22 cellular contexts compared by ENCODE assay signal in the genomic region with DNA sequence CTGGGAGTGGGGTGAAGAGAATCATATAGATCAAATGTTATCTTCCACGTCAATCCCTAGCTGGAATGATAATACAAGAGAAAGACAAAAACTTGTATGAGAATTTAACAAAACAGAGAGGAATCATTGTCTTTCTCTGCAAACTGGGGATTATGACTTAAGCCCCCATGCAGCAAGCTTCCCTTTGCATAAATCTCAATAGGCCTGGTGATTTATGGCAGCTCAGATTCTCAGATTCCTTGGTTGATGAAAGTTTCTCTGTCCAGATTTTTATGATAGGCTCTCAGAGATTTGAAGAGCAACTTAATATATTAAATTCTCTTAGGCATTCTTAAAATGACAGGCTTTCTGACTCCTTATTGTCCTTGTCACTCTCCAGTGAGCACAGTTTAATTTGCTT.
"Had no signal": no experiment of that assay in that cellular context is flagged by ENCODE, and none has a peak within 500 bp of the region (broad histone marks: within the 10 kb centered on the region; RNA-seq: fewer than 3 reads in every experiment).

No MANE protein-coding gene starts in this region.

- H3K4me1 Mint-ChIP-seq: stimulated activated memory B cell treated with anti-CD40 and anti-IgM and Interleukin-4, amounts not matched to agents 10 μg/mL and 1 μg/mL and 100 μg/mL, for 72 hours had no signal

- H3K27me3 Mint-ChIP-seq: activated CD4-positive, alpha-beta memory T cell treated with anti-CD3 and anti-CD28 coated beads, Interleukin-2, amount 10 ng/mL, durations not matched to agents 7 days and 5 days; activated CD8-positive, alpha-beta memory T cell treated with anti-CD3 and anti-CD28 coated beads, Interleukin-2, amount 10 ng/mL, durations not matched to agents 7 days and 5 days had no signal

- H3K27ac ChIP-seq: hepatocyte, parathyroid adenoma, right lobe of liver, skin epidermis, stomach, transverse colon, uterus had no signal

- H3K4me3 Mint-ChIP-seq: activated CD4-positive, alpha-beta memory T cell treated with anti-CD3 and anti-CD28 coated beads, Interleukin-2, amount 10 ng/mL, durations not matched to agents 7 days and 5 days; activated CD8-positive, alpha-beta memory T cell treated with anti-CD3 and anti-CD28 coated beads, Interleukin-2, amount 10 ng/mL, durations not matched to agents 7 days and 5 days; immature natural killer cell; natural killer cell treated with Interleukin-12 subunit alpha and Interleukin-12 subunit beta and Interleukin-15 and Interleukin-18, amount 100 ng/mL, for 72 hours; stimulated activated memory B cell treated with anti-CD40 and anti-IgM and Interleukin-4, amounts not matched to agents 10 μg/mL and 1 μg/mL and 100 μg/mL, for 72 hours; T-helper 1 cell treated with Interleukin-12 subunit alpha and Interleukin-12 subunit beta and Interleukin-4 antibody, amounts not matched to agents 30 μg/mL and 1 μg/mL, for 36 hours had no signal

- ATAC-seq: activated CD8-positive, alpha-beta memory T cell treated with anti-CD3 and anti-CD28 coated beads, Interleukin-2, amount 10 ng/mL, durations not matched to agents 7 days and 5 days; left ventricle myocardium superior; natural killer cell treated with Interleukin-12 subunit alpha and Interleukin-12 subunit beta and Interleukin-15 and Interleukin-18, amount 100 ng/mL, for 72 hours; right lobe of liver; stimulated activated memory B cell treated with anti-CD40 and anti-IgM and Interleukin-4, amounts not matched to agents 10 μg/mL and 1 μg/mL and 100 μg/mL, for 72 hours had no signal

- DNase-seq: activated CD4-positive, alpha-beta memory T cell treated with anti-CD3 and anti-CD28 coated beads, Interleukin-2, amount 10 ng/mL, durations not matched to agents 7 days and 5 days; activated CD4-positive, alpha-beta T cell treated with anti-CD3 and anti-CD28 coated beads for 48 hours; activated CD4-positive, CD25-positive, alpha-beta regulatory T cell; activated CD8-positive, alpha-beta memory T cell treated with anti-CD3 and anti-CD28 coated beads, Interleukin-2, amount 10 ng/mL, durations not matched to agents 7 days and 5 days; activated T-cell treated with anti-CD3 and anti-CD28 coated beads for 4 hours; effector CD4-positive, alpha-beta T cell; immature natural killer cell; left ventricle myocardium superior; mammary epithelial cell; midbrain; nucleus accumbens; right lobe of liver; stomach; transverse colon; uterus had no signal

- H3K9me3 Mint-ChIP-seq: activated CD4-positive, alpha-beta memory T cell treated with anti-CD3 and anti-CD28 coated beads, Interleukin-2, amount 10 ng/mL, durations not matched to agents 7 days and 5 days; activated T-helper 1 cell treated with anti-CD3 and anti-CD28 coated beads, Interleukin-12 subunit alpha, Interleukin-12 subunit beta, Interleukin-2, Interleukin-4 antibody, amounts not matched to agents 30 ng/mL and 10 ng/mL and 1 ng/mL, durations not matched to agents 14 hours and 24 hours and 36 hours; immature natural killer cell; natural killer cell treated with Interleukin-12 subunit alpha and Interleukin-12 subunit beta and Interleukin-15 and Interleukin-18, amount 100 ng/mL, for 72 hours; stimulated activated memory B cell treated with anti-CD40 and anti-IgM and Interleukin-4, amounts not matched to agents 10 μg/mL and 1 μg/mL and 100 μg/mL, for 72 hours; T-helper 1 cell treated with Interleukin-12 subunit alpha and Interleukin-12 subunit beta and Interleukin-4 antibody, amounts not matched to agents 30 μg/mL and 1 μg/mL, for 36 hours had no signal

- H3K4me1 ChIP-seq: parathyroid adenoma, right lobe of liver, stomach, transverse colon, uterus had no signal

- H3K27me3 ChIP-seq: hepatocyte, right lobe of liver, transverse colon, uterus had no signal

- H3K27ac Mint-ChIP-seq: activated CD4-positive, alpha-beta memory T cell treated with anti-CD3 and anti-CD28 coated beads, Interleukin-2, amount 10 ng/mL, durations not matched to agents 7 days and 5 days; activated CD8-positive, alpha-beta memory T cell treated with anti-CD3 and anti-CD28 coated beads, Interleukin-2, amount 10 ng/mL, durations not matched to agents 7 days and 5 days; immature natural killer cell; natural killer cell treated with Interleukin-12 subunit alpha and Interleukin-12 subunit beta and Interleukin-15 and Interleukin-18, amount 100 ng/mL, for 72 hours; stimulated activated memory B cell treated with anti-CD40 and anti-IgM and Interleukin-4, amounts not matched to agents 10 μg/mL and 1 μg/mL and 100 μg/mL, for 72 hours; T-helper 1 cell treated with Interleukin-12 subunit alpha and Interleukin-12 subunit beta and Interleukin-4 antibody, amounts not matched to agents 30 μg/mL and 1 μg/mL, for 36 hours had no signal

- H3K36me3 Mint-ChIP-seq: activated CD8-positive, alpha-beta memory T cell treated with anti-CD3 and anti-CD28 coated beads, Interleukin-2, amount 10 ng/mL, durations not matched to agents 7 days and 5 days; immature natural killer cell; natural killer cell treated with Interleukin-12 subunit alpha and Interleukin-12 subunit beta and Interleukin-15 and Interleukin-18, amount 100 ng/mL, for 72 hours; stimulated activated memory B cell treated with anti-CD40 and anti-IgM and Interleukin-4, amounts not matched to agents 10 μg/mL and 1 μg/mL and 100 μg/mL, for 72 hours had no signal

- H3K36me3 ChIP-seq: right lobe of liver, stomach, transverse colon, uterus had no signal

- H3K4me3 ChIP-seq: hepatocyte, right lobe of liver, skin epidermis, stomach, transverse colon, uterus had no signal

- H3K9me3 ChIP-seq: right lobe of liver, stomach, transverse colon, uterus had no signal
